In the genomic region with DNA sequence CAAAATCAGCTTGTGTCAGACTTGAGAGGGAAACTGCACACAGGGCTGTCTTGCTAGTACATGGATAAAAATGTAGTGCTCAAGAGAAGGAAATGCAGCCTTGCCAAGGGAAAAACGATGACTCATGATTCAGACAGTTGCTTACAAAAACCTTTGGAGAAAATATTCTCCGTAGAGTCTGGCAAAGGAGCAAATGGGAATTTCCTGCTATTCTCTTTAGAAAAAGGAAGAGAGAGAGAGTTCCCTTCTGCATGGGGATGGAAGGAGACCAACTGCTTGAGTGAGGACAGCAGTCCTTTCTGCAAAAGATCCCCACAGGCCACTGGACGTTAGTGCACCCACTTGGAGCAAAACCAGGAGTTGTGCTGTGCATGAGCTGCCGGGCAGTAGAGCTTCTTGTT, we compare ENCODE assay signal across 2 cellular contexts.
TF ChIP-seq lines count a peak whose summit lies in the region.

No MANE protein-coding gene starts in this region.

TF ChIP-seq in A549, 52 proteins besides CTCF, POLR2A, EP300 and RAD21:
- no peak for TF ChIP-seq E2F6 (IDR thresholded peaks at IDR 0.05; ENCODE audit: borderline replicate concordance, low read depth)
- no peak for TF ChIP-seq ZNF302 (CRISPR knock-in tag; IDR thresholded peaks at IDR 0.05)
- TF ChIP-seq, protein P1, sequence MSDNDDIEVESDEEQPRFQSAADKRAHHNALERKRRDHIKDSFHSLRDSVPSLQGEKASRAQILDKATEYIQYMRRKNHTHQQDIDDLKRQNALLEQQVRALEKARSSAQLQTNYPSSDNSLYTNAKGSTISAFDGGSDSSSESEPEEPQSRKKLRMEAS (IDR thresholded peaks at IDR 0.05): no peak; the same call in 1 of the 2 replicates
- 0 out of 2 replicates have a peak, but pooled peaks have one; percentile 13 for TF ChIP-seq NFE2L2 (conservative IDR thresholded peaks at IDR 0.05; ENCODE audit: low read length)
- 0 out of 2 replicates have a peak, but pooled peaks have one; percentile 26 for TF ChIP-seq FOSL2 (IDR thresholded peaks at IDR 0.05)
- peak; percentile 95 for TF ChIP-seq FOSL2 (CRISPR knock-in tag; IDR thresholded peaks at IDR 0.05)
- peak; percentile 97 for TF ChIP-seq MAFK (IDR thresholded peaks at IDR 0.05; ENCODE audit: partially characterized antibody)
- TF ChIP-seq JUNB (IDR thresholded peaks at IDR 0.05): 0 out of 2 replicates have a peak, but pooled peaks have one; percentile 25
- no peak for TF ChIP-seq MYC (IDR thresholded peaks at IDR 0.05; ENCODE audit: borderline replicate concordance, low read length)

TF ChIP-seq in IMR-90, 13 proteins besides CTCF, POLR2A, EP300 and RAD21:
- TF ChIP-seq MXI1 (IDR thresholded peaks at IDR 0.05; ENCODE audit: borderline replicate concordance, low read depth, low read length) (no peak), FOS (IDR thresholded peaks at IDR 0.05; ENCODE audit: low read depth, low read length) (peak; percentile 94), CHD1 (IDR thresholded peaks at IDR 0.05; ENCODE audit: low read depth, low read length) (no peak), BHLHE40 (IDR thresholded peaks at IDR 0.05; ENCODE audit: low read depth, low read length) (no peak; the same call in 1 of the 2 replicates), MAZ (IDR thresholded peaks at IDR 0.05; ENCODE audit: borderline replicate concordance, low read depth, low read length) (no peak), SMC3 (IDR thresholded peaks at IDR 0.05; ENCODE audit: low read depth, low read length) (no peak), NFE2L2 (IDR thresholded peaks at IDR 0.05; ENCODE audit: low read depth, low read length) (peak; percentile 84), RFX5 (IDR thresholded peaks at IDR 0.05; ENCODE audit: low read depth, low read length) (no peak), CEBPB (IDR thresholded peaks at IDR 0.05; ENCODE audit: low read depth, low read length) (peak; percentile 19; the same call in 1 of the 2 replicates), MAFK (IDR thresholded peaks at IDR 0.05; ENCODE audit: low read depth, low read length) (peak; percentile 91), ELK1 (IDR thresholded peaks at IDR 0.05; ENCODE audit: borderline replicate concordance, low read depth, low read length) (no peak), RCOR1 (IDR thresholded peaks at IDR 0.05; ENCODE audit: insufficient replicate concordance, low read length) (no peak)
- TF ChIP-seq, protein P2, sequence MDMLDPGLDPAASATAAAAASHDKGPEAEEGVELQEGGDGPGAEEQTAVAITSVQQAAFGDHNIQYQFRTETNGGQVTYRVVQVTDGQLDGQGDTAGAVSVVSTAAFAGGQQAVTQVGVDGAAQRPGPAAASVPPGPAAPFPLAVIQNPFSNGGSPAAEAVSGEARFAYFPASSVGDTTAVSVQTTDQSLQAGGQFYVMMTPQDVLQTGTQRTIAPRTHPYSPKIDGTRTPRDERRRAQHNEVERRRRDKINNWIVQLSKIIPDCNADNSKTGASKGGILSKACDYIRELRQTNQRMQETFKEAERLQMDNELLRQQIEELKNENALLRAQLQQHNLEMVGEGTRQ (IDR thresholded peaks at IDR 0.05; ENCODE audit: low read depth, low read length): no peak
TF ChIP-seq in IMR-90: peak in this region for 4.
